Comparison of ENCODE assay signal across 10 cellular contexts in genomic region chr1:118986839-118987430, GRCh38. TPM values are rescaled to one million over a fixed set of nuclear protein-coding genes. Genes with fewer than 3 reads are reported as not detected.
A peak's percentile ranks its signal among the peaks of the same experiment; 100 is the strongest.
DNase-seq lines count a peak whose midpoint lies in the region; ATAC-seq, FAIRE-seq and TF ChIP-seq lines count a peak whose summit lies in the region.
"Had no signal": no experiment of that assay in that cellular context is flagged by ENCODE, and none has a peak within 500 bp of the region (broad histone marks: within the 10 kb centered on the region; RNA-seq: fewer than 3 reads in every experiment).

No MANE protein-coding gene starts in this region.

- peak overlapping the region; percentile 47 to 80 for H3K9ac ChIP-seq in K562 (ENCODE audit: insufficient read depth in 1 of 2, low read depth in 2 of 2, low read length in 2 of 2)
- H3K9ac ChIP-seq: BLaER1 had no signal

- no peak for DNase-seq in activated CD4-positive, alpha-beta T cell treated with anti-CD3 and anti-CD28 coated beads, Interleukin-2, amount 10 ng/mL, durations not matched to agents 7 days and 5 days
- DNase-seq in activated CD4-positive, alpha-beta T cell treated with anti-CD3 and anti-CD28 coated beads, Interleukin-2, amount 50 U/mL, for 48 hours: no peak
- DNase-seq in K562 (ENCODE audit: extremely low read depth in 1 of 4, low spot score in 3 of 4) (peak in 1 of 4 experiments; percentile 41), lower leg skin (ENCODE audit: low spot score in 2 of 2) (no peak), tibial nerve (ENCODE audit: low spot score in 2 of 2) (no peak), PC-9 (no peak), CD1c-positive myeloid dendritic cell (ENCODE audit: extremely low spot score) (no peak)

- TF ChIP-seq POLR2A in K562 (conservative IDR thresholded peaks at IDR 0.05) (no peak), lower leg skin (IDR thresholded peaks at IDR 0.05) (no peak), tibial nerve (IDR thresholded peaks at IDR 0.05) (no peak)

- H3K4me1 Mint-ChIP-seq in activated CD4-positive, alpha-beta T cell treated with anti-CD3 and anti-CD28 coated beads, Interleukin-2, amount 10 ng/mL, durations not matched to agents 7 days and 5 days: peaks cover 11% of the 10 kb centered on the region

- H3F3A ChIP-seq in PC-9 (ENCODE audit: insufficient read depth, low read depth): no peaks in the 10 kb centered on the region

- CTCF ChIA-PET in activated CD4-positive, alpha-beta T cell treated with anti-CD3 and anti-CD28 coated beads, Interleukin-2, amount 10 ng/mL, durations not matched to agents 7 days and 5 days (lab: Charles Lee): interaction anchor here (3.0 kb wide), 1 partner anchor 22 kb away, joined by 7 read pairs; no protein-coding TSS in a partner anchor
- CTCF ChIA-PET in K562 (lab: Yijun Ruan, JAX; ENCODE audit: low intra/inter-chr PET ratio) (no interaction called here), PC-9 (lab: Charles Lee) (no interaction called here)

- TF ChIP-seq EP300 in K562 (IDR thresholded peaks at IDR 0.05; ENCODE audit: low read length) (no peak), tibial nerve (IDR thresholded peaks at IDR 0.05) (no peak)

- H3K27me3 Mint-ChIP-seq in activated CD4-positive, alpha-beta T cell treated with anti-CD3 and anti-CD28 coated beads, Interleukin-2, amount 10 ng/mL, durations not matched to agents 7 days and 5 days: peaks cover 93% of the 10 kb centered on the region

- POLR2A ChIA-PET in activated CD4-positive, alpha-beta T cell treated with anti-CD3 and anti-CD28 coated beads, Interleukin-2, amount 10 ng/mL, durations not matched to agents 7 days and 5 days (lab: Charles Lee): interaction anchor here (0.6 kb wide), 1 partner anchor 158 kb away, joined by 7 read pairs; no protein-coding TSS in a partner anchor
- POLR2A ChIA-PET in K562 (lab: Yijun Ruan, JAX) (interaction anchor here (0.6 kb wide), 2 partner anchors 10 to 84 kb away, joined by 3 read pairs; no protein-coding TSS in a partner anchor), PC-9 (lab: Charles Lee; ENCODE audit: unreplicated experiment) (no interaction called here)

- H3K9me3 Mint-ChIP-seq in activated CD4-positive, alpha-beta T cell treated with anti-CD3 and anti-CD28 coated beads, Interleukin-2, amount 10 ng/mL, durations not matched to agents 7 days and 5 days: peaks cover 10% of the 10 kb centered on the region

- TF ChIP-seq CTCF in K562 (IDR thresholded peaks at IDR 0.05 in 2 of 3, conservative IDR thresholded peaks at IDR 0.05 in 1 of 3; ENCODE audit: insufficient read depth in 2 of 3, low read depth in 1 of 3, low read length in 3 of 3): no peak
- TF ChIP-seq CTCF in lower leg skin (IDR thresholded peaks at IDR 0.05): no peak
- TF ChIP-seq CTCF in tibial nerve (IDR thresholded peaks at IDR 0.05): no peak
- TF ChIP-seq CTCF in PC-9 (conservative IDR thresholded peaks at IDR 0.05): no peak

- in situ Hi-C loops in K562 (cut with MboI): no loop called here

- BruUV-seq in K562 (replicated peaks; lab: Mats Ljungman, UMichigan): no TSS peak
- no TSS peak for BruUV-seq in PC-9 (replicated peaks; lab: Mats Ljungman, UMichigan)

- TF ChIP-seq RAD21 in K562 (CRISPR knock-in tag; conservative IDR thresholded peaks at IDR 0.05 in 1 of 2, IDR thresholded peaks at IDR 0.05 in 1 of 2): no peak

- H3K27ac ChIP-seq in K562 (ENCODE audit: extremely low read depth, low read depth, low read length): 0 out of 3 replicates have a peak overlapping the region, but pooled peaks have one; percentile 25
- peak overlapping the region; percentile 69 to 93 (median 85) for H3K27ac ChIP-seq in tibial nerve
- H3K27ac ChIP-seq in PC-9: no peak overlapping the region
- H3K27ac ChIP-seq: BLaER1 had no signal

- no peaks in the 10 kb centered on the region for H3K9me2 ChIP-seq in PC-9 (ENCODE audit: insufficient read depth)

- H4K20me1 ChIP-seq in K562 (replicated peaks; ENCODE audit: control insufficient read depth, insufficient read depth, low read length): no peaks in the 10 kb centered on the region
- H4K20me1 ChIP-seq in PC-9 (ENCODE audit: insufficient read depth): no peaks in the 10 kb centered on the region
- H4K20me1 ChIP-seq: BLaER1 had no signal

- H3K4me3 ChIP-seq in K562 (peak overlapping the region; percentile 29), lower leg skin (ENCODE audit: low read depth, poor library complexity, severe bottlenecking) (peak overlapping the region; percentile 50), tibial nerve (peak overlapping the region; percentile 28 to 67 (median 56)), PC-9 (no peak overlapping the region)
- H3K4me3 ChIP-seq: BLaER1 had no signal

- H2AFZ ChIP-seq in K562 (ENCODE audit: low read depth, low read length) (peak overlapping the region; percentile 3; the same call in 1 of the 2 replicates), PC-9 (no peak overlapping the region)

- no peaks in the 10 kb centered on the region for H3K9me1 ChIP-seq in K562 (ENCODE audit: control insufficient read depth, insufficient read depth, low read length)

- H3K9me3 ChIP-seq in K562 (replicated peaks; ENCODE audit: control insufficient read depth, insufficient read depth, low read depth, low read length) (no peaks in the 10 kb centered on the region), tibial nerve (no peaks in the 10 kb centered on the region), PC-9 (ENCODE audit: insufficient read depth, low read depth) (no peaks in the 10 kb centered on the region)

- FAIRE-seq in K562 (lab: Jason Lieb, UNC): no peak

- peaks cover 5% of the 10 kb centered on the region for H3K36me3 Mint-ChIP-seq in activated CD4-positive, alpha-beta T cell treated with anti-CD3 and anti-CD28 coated beads, Interleukin-2, amount 10 ng/mL, durations not matched to agents 7 days and 5 days (ENCODE audit: low read depth)

- H3K4me1 ChIP-seq in K562 (replicated peaks in 1 of 2; ENCODE audit: control insufficient read depth in 2 of 2, insufficient read depth in 2 of 2, low read length in 2 of 2): peaks cover 0 to 23% of the 10 kb centered on the region in 2 experiments; a peak in 3 of 5 replicates
- peaks cover 0 to 67% (median 13%) of the 10 kb centered on the region in 4 donors for H3K4me1 ChIP-seq in tibial nerve
- no peaks in the 10 kb centered on the region for H3K4me1 ChIP-seq in PC-9 (replicated peaks; ENCODE audit: insufficient read depth)

- H3K4me2 ChIP-seq in K562 (ENCODE audit: insufficient read depth, low read length): peak overlapping the region; percentile 45; the same call in 1 of the 2 replicates
- H3K4me2 ChIP-seq in PC-9: no peak overlapping the region
- H3K4me2 ChIP-seq: BLaER1 had no signal

- intact Hi-C loops in K562 (cut with micrococcal nuclease): no loop called here
- intact Hi-C loops in lower leg skin (cut with DNase I; ENCODE audit: low total_unique reads): no loop called here
- intact Hi-C loops in PC-9 (cut with micrococcal nuclease; ENCODE audit: unreplicated experiment): no loop called here

- H3K27ac Mint-ChIP-seq in activated CD4-positive, alpha-beta T cell treated with anti-CD3 and anti-CD28 coated beads, Interleukin-2, amount 10 ng/mL, durations not matched to agents 7 days and 5 days: peak overlapping the region; percentile 57

- H3K4me3 Mint-ChIP-seq in activated CD4-positive, alpha-beta T cell treated with anti-CD3 and anti-CD28 coated beads, Interleukin-2, amount 10 ng/mL, durations not matched to agents 7 days and 5 days: peak overlapping the region; percentile 44

- peaks cover 5% of the 10 kb centered on the region; the same call in 1 of the 3 replicates for H3K79me2 ChIP-seq in K562 (ENCODE audit: control insufficient read depth, insufficient read depth, low read length)
- H3K79me2 ChIP-seq in PC-9 (ENCODE audit: low read depth): no peaks in the 10 kb centered on the region

- 13% methylated on average over 21 of the region's 25 CpGs for WGBS in K562 (ENCODE audit: insufficient coverage, low coverage, missing lambda C conversion rate)
- WGBS in lower leg skin, 2 donors: 5 to 7% methylated on average over 25 of the region's 25 CpGs
- WGBS in tibial nerve, 2 donors: 5% methylated on average over 25 of the region's 25 CpGs

- peaks cover 55 to 92% of the 10 kb centered on the region in 2 experiments for H3K27me3 ChIP-seq in K562 (ENCODE audit: control insufficient read depth in 2 of 2, insufficient read depth in 2 of 2, low read length in 2 of 2)
- peaks cover 0 to 99% of the 10 kb centered on the region in 2 donors for H3K27me3 ChIP-seq in tibial nerve
- H3K27me3 ChIP-seq in PC-9 (ENCODE audit: insufficient read depth, low read depth): peaks cover 57% of the 10 kb centered on the region

- ATAC-seq in K562 (peak; percentile 11; the same call in 1 of the 3 replicates), HG03432 (IDR thresholded peaks at IDR 0.05; ENCODE audit: unreplicated experiment) (no peak)

- H3K36me3 ChIP-seq in K562 (ENCODE audit: control insufficient read depth, insufficient read depth, low read length): no peaks in the 10 kb centered on the region
- no peaks in the 10 kb centered on the region for H3K36me3 ChIP-seq in tibial nerve
- no peaks in the 10 kb centered on the region for H3K36me3 ChIP-seq in PC-9 (ENCODE audit: low read depth)
- H3K36me3 ChIP-seq: BLaER1 had no signal

TF ChIP-seq in K562, 482 proteins besides CTCF, POLR2A, EP300 and RAD21 (continues in another document):
- TF ChIP-seq ZNF197 (CRISPR knock-in tag; IDR thresholded peaks at IDR 0.05; ENCODE audit: low read depth): 0 out of 2 replicates have a peak, but pooled peaks have one; percentile 43

RNA-seq across cellular contexts. Expression of gene TBX15, which starts 1.2 kb away (rescaled TPM):
- total RNA-seq in activated CD4-positive, alpha-beta T cell treated with anti-CD3 and anti-CD28 coated beads, Interleukin-2, amount 10 ng/mL, durations not matched to agents 7 days and 5 days: not detected
- 0.28 and 0.95 TPM in 2 replicates for total RNA-seq in K562 (2011; cell fraction: chromatin; rRNA removed; ENCODE audit: low replicate concordance)
- total RNA-seq in K562 (2011; cell fraction: nucleolus; rRNA removed): 0.33 and 0.66 TPM in 2 replicates
- total RNA-seq in K562 (2011; cell fraction: nucleoplasm; rRNA removed): 0.31 and 0.73 TPM in 2 replicates
- total RNA-seq in K562 (2014; rRNA removed) (2.4 and 2.6 TPM in 2 replicates), K562 (2014; rRNA removed; fragmentation: Illumina TruSeq; extraction: Trizol) (1.9 and 2.1 TPM in 2 replicates), K562 (2015; rRNA removed; fragmentation: Illumina TruSeq; extraction: Trizol) (1.7 and 2.1 TPM in 2 replicates), K562 (2021) (2.6 and 2.7 TPM in 2 replicates), lower leg skin (10 to 100 TPM in 1 of 4 donors, 1 to 10 TPM in 3; 4.7 to 17.0 (median 5.9) TPM), tibial nerve (10 to 100 TPM; 38.7 to 57.0 (median 48.2) TPM), PC-9 (2021) (not detected in 2 replicates)
- polyA plus RNA-seq in K562 (2011; rRNA removed) (0.03 TPM in 1 of 2 replicates, not detected in the other), K562 (2014; fragmentation: Illumina TruSeq; extraction: Trizol) (2.4 and 3.0 TPM in 2 replicates), K562 (2014; fragmentation: Nextera tagmentation; extraction: Ambion mirVana) (1 to 10 TPM; 1.7 to 3.4 TPM), K562 (2014; rRNA removed) (2.1 and 2.3 TPM in 2 replicates)
- 0.03 TPM in 2 replicates for polyA plus RNA-seq in K562 (2011; cell fraction: cytosol; rRNA removed)
- 0.06 and 0.07 TPM in 2 replicates for polyA plus RNA-seq in K562 (2011; cell fraction: nucleus; rRNA removed)
- polyA plus RNA-seq in K562 (2012): 2.2 and 10.1 TPM in 2 replicates
- 0.04 and 0.06 TPM in 2 replicates for polyA minus RNA-seq in K562 (2011; rRNA and poly(A)+ RNA removed)
- polyA minus RNA-seq in K562 (2011; cell fraction: cytosol; rRNA and poly(A)+ RNA removed): not detected in 2 replicates
- not detected in 2 replicates for polyA minus RNA-seq in K562 (2011; cell fraction: nucleus; rRNA and poly(A)+ RNA removed)
- total RNA-seq: kidney epithelial cell had no signal
